In genomic region chr7:67066935-67067622, GRCh38 we compare ENCODE assay signal across 8 cellular contexts.
DNase-seq lines count a peak whose midpoint lies in the region; ATAC-seq and TF ChIP-seq lines count a peak whose summit lies in the region.
"Not testable (repeated sequence)": the region's sequence is repeated elsewhere in the genome, so short reads cannot be mapped to it uniquely, and the experiment has no call there.

No MANE protein-coding gene starts in this region.

- not testable (repeated sequence) for TF ChIP-seq POLR2A in transverse colon (IDR thresholded peaks at IDR 0.05)

- H3K27me3 ChIP-seq in BJ (ENCODE audit: control insufficient read depth, insufficient read depth, low read length); transverse colon: not testable (repeated sequence)

- peak overlapping the region in 3 of 4 donors; percentile 29 to 50 (median 34) for H3K27ac ChIP-seq in transverse colon

- POLR2A ChIA-PET in BJ (lab: Charles Lee) = not testable (repeated sequence)

- DNase-seq in BJ (ENCODE audit: low read depth) = peak; percentile 29
- not testable (repeated sequence) for DNase-seq in activated CD8-positive, alpha-beta memory T cell treated with anti-CD3 and anti-CD28 coated beads, Interleukin-2, amount 10 ng/mL, durations not matched to agents 7 days and 5 days; Right ventricle myocardium superior; transverse colon
- peak; percentile 73 for DNase-seq in dedifferentiated amniotic fluid mesenchymal stem cell (ENCODE audit: extremely low spot score)
- peak; percentile 71 for DNase-seq in myocyte (ENCODE audit: low read depth)

- H3K36me3 ChIP-seq in BJ (ENCODE audit: control insufficient read depth, insufficient read depth, low read length) = not testable (repeated sequence)
- H3K36me3 ChIP-seq in transverse colon = peaks cover 0 to 13% (median 4%) of the 10 kb centered on the region in 4 donors

- peaks cover 5 to 13% (median 6%) of the 10 kb centered on the region in 3 donors for H3K4me1 Mint-ChIP-seq in IgD-negative memory B cell
- peaks cover 13% of the 10 kb centered on the region for H3K4me1 Mint-ChIP-seq in activated CD8-positive, alpha-beta memory T cell treated with anti-CD3 and anti-CD28 coated beads, Interleukin-2, amount 10 ng/mL, durations not matched to agents 7 days and 5 days

- H3K4me3 Mint-ChIP-seq in IgD-negative memory B cell = not testable (repeated sequence)
- H3K4me3 Mint-ChIP-seq in activated CD8-positive, alpha-beta memory T cell treated with anti-CD3 and anti-CD28 coated beads, Interleukin-2, amount 10 ng/mL, durations not matched to agents 7 days and 5 days = peak overlapping the region; percentile 64

- H3K4me1 ChIP-seq in transverse colon = not testable (repeated sequence)

- not testable (repeated sequence) for TF ChIP-seq CTCF in BJ (IDR thresholded peaks at IDR 0.05; ENCODE audit: insufficient read depth, low read depth, low read length); transverse colon (IDR thresholded peaks at IDR 0.05)

- not testable (repeated sequence) for H3K9me3 ChIP-seq in transverse colon

- H3K9me3 Mint-ChIP-seq in IgD-negative memory B cell; activated CD8-positive, alpha-beta memory T cell treated with anti-CD3 and anti-CD28 coated beads, Interleukin-2, amount 10 ng/mL, durations not matched to agents 7 days and 5 days (ENCODE audit: low read depth): not testable (repeated sequence)

- CTCF ChIA-PET in BJ (lab: Yijun Ruan, JAX); activated CD8-positive, alpha-beta memory T cell treated with anti-CD3 and anti-CD28 coated beads, Interleukin-2, amount 10 ng/mL, durations not matched to agents 7 days and 5 days (lab: Charles Lee): not testable (repeated sequence)

- not testable (repeated sequence) for H3K4me3 ChIP-seq in BJ (ENCODE audit: low read depth, low read length); transverse colon

- WGBS in transverse colon (ENCODE audit: low coverage in 1 of 2), 2 donors = 65 to 71% methylated on average over 9 of the region's 9 CpGs

- peak overlapping the region in 2 of 3 donors; percentile 34 to 51 for H3K27ac Mint-ChIP-seq in IgD-negative memory B cell
- peak overlapping the region; percentile 77 for H3K27ac Mint-ChIP-seq in activated CD8-positive, alpha-beta memory T cell treated with anti-CD3 and anti-CD28 coated beads, Interleukin-2, amount 10 ng/mL, durations not matched to agents 7 days and 5 days

- H3K36me3 Mint-ChIP-seq in IgD-negative memory B cell = peaks cover 30% of the 10 kb centered on the region
- peaks cover 56% of the 10 kb centered on the region for H3K36me3 Mint-ChIP-seq in activated CD8-positive, alpha-beta memory T cell treated with anti-CD3 and anti-CD28 coated beads, Interleukin-2, amount 10 ng/mL, durations not matched to agents 7 days and 5 days

- in situ Hi-C loops in transverse colon (cut with MboI; ENCODE audit: low pct_ligation_motif_present in 1 of 4, low pct_unique_long_range_greater_than_20kb in 1 of 4, low sequenced_read_pairs in 3 of 4) = not testable (repeated sequence)

- not testable (repeated sequence) for TF ChIP-seq EP300 in transverse colon (IDR thresholded peaks at IDR 0.05; ENCODE audit: low read depth)

- H3K27me3 Mint-ChIP-seq in IgD-negative memory B cell; activated CD8-positive, alpha-beta memory T cell treated with anti-CD3 and anti-CD28 coated beads, Interleukin-2, amount 10 ng/mL, durations not matched to agents 7 days and 5 days: not testable (repeated sequence)

- intact Hi-C loops in Right ventricle myocardium superior (cut with DNase I); transverse colon (cut with DNase I; ENCODE audit: low total_unique reads): not testable (repeated sequence)

- ATAC-seq in GM19397 (IDR thresholded peaks at IDR 0.05; ENCODE audit: unreplicated experiment) (peak; percentile 81), Right ventricle myocardium superior (ENCODE audit: poor library complexity) (peak; percentile 20)
- ATAC-seq in activated CD8-positive, alpha-beta memory T cell treated with anti-CD3 and anti-CD28 coated beads, Interleukin-2, amount 10 ng/mL, durations not matched to agents 7 days and 5 days = peak; percentile 39

Comparison
In these comparisons a context has a peak if more than half of its experiments do, and no peak if none do; other contexts are left out.
1. ATAC-seq: peak in every context shown above with its lines; median percentile 81 in GM19397; 39 in activated CD8-positive, alpha-beta memory T cell treated with anti-CD3 and anti-CD28 coated beads, Interleukin-2, amount 10 ng/mL, durations not matched to agents 7 days and 5 days; 20 in Right ventricle myocardium superior.